ENCODE assay signal across 1 cellular context in genomic region chr12:113163030-113163360, GRCh38.
TF ChIP-seq lines count a peak whose summit lies in the region.

No MANE protein-coding gene starts in this region.

TF ChIP-seq in HepG2, 621 proteins besides CTCF, POLR2A, EP300 and RAD21:
- TF ChIP-seq AGO2 (optimal IDR thresholded peaks at IDR 0.05; ENCODE audit: low read depth, low read length) (peak; percentile 48), ZNF331 (CRISPR knock-in tag; IDR thresholded peaks at IDR 0.05) (no peak), ZNF652 (CRISPR knock-in tag; IDR thresholded peaks at IDR 0.05; ENCODE audit: borderline replicate concordance, low read depth) (no peak)
